In genomic region chr1:57489342-57490036, GRCh38 we compare ENCODE assay signal across 14 cellular contexts.
DNase-seq lines count a peak whose midpoint lies in the region; ATAC-seq and TF ChIP-seq lines count a peak whose summit lies in the region.
"Had no signal": no experiment of that assay in that cellular context is flagged by ENCODE, and none has a peak within 500 bp of the region (broad histone marks: within the 10 kb centered on the region; RNA-seq: fewer than 3 reads in every experiment).

No MANE protein-coding gene starts in this region.

- peak overlapping the region; percentile 3 for H3K27ac Mint-ChIP-seq in type B pancreatic cell
- no peak overlapping the region for H3K27ac Mint-ChIP-seq in activated CD4-positive, alpha-beta T cell treated with anti-CD3 and anti-CD28 coated beads, Interleukin-2, amount 10 ng/mL, durations not matched to agents 7 days and 5 days
- H3K27ac Mint-ChIP-seq: immature natural killer cell; natural killer cell treated with Interleukin-12 subunit alpha and Interleukin-12 subunit beta and Interleukin-15 and Interleukin-18, amount 100 ng/mL, for 72 hours had no signal

- no peaks in the 10 kb centered on the region for H3K9me3 Mint-ChIP-seq in type B pancreatic cell
- peaks cover 2% of the 10 kb centered on the region for H3K9me3 Mint-ChIP-seq in activated CD4-positive, alpha-beta T cell treated with anti-CD3 and anti-CD28 coated beads, Interleukin-2, amount 10 ng/mL, durations not matched to agents 7 days and 5 days

- no peaks in the 10 kb centered on the region for H3K36me3 Mint-ChIP-seq in type B pancreatic cell
- no peaks in the 10 kb centered on the region for H3K36me3 Mint-ChIP-seq in activated CD4-positive, alpha-beta T cell treated with anti-CD3 and anti-CD28 coated beads, Interleukin-2, amount 10 ng/mL, durations not matched to agents 7 days and 5 days (ENCODE audit: low read depth)
- H3K36me3 Mint-ChIP-seq: immature natural killer cell; natural killer cell treated with Interleukin-12 subunit alpha and Interleukin-12 subunit beta and Interleukin-15 and Interleukin-18, amount 100 ng/mL, for 72 hours had no signal

- H3K36me3 ChIP-seq in H7 (replicated peaks; ENCODE audit: control insufficient read depth, insufficient read depth, low read length) = no peaks in the 10 kb centered on the region
- H3K36me3 ChIP-seq: stomach had no signal

- no peak overlapping the region for H3K4me3 ChIP-seq in fibroblast of mammary gland (ENCODE audit: control insufficient read depth, low read depth, low read length)
- no peak overlapping the region for H3K4me3 ChIP-seq in H7 (ENCODE audit: insufficient read depth, low read depth, low read length)
- H3K4me3 ChIP-seq: stomach had no signal

- H3K27me3 Mint-ChIP-seq in type B pancreatic cell = peaks cover 2% of the 10 kb centered on the region
- H3K27me3 Mint-ChIP-seq in activated CD4-positive, alpha-beta T cell treated with anti-CD3 and anti-CD28 coated beads, Interleukin-2, amount 10 ng/mL, durations not matched to agents 7 days and 5 days = no peaks in the 10 kb centered on the region

- no peaks in the 10 kb centered on the region; the same call in 1 of the 2 replicates for H3K27me3 ChIP-seq in H7 (ENCODE audit: control insufficient read depth, insufficient read depth, low read length)
- H3K27me3 ChIP-seq: stomach had no signal

- DNase-seq in HEK293T (ENCODE audit: extremely low spot score) (peak; percentile 29), SK-MEL-5 (ENCODE audit: low read depth, low spot score) (peak; percentile 67), fibroblast of mammary gland (ENCODE audit: low read depth) (peak; percentile 86), type B pancreatic cell (ENCODE audit: extremely low spot score, unreplicated experiment) (no peak), H7 (no peak)
- no peak for DNase-seq in activated CD4-positive, alpha-beta T cell treated with anti-CD3 and anti-CD28 coated beads, Interleukin-2, amount 10 ng/mL, durations not matched to agents 7 days and 5 days
- DNase-seq: activated CD4-positive, CD25-positive, alpha-beta regulatory T cell treated with anti-CD3 and anti-CD28 coated beads, Interleukin-2, amount 50 U/mL, for 72 hours; effector CD4-positive, alpha-beta T cell; immature natural killer cell; NCI-H1092; OCI-M1; stomach had no signal

- ATAC-seq in HG03469 (IDR thresholded peaks at IDR 0.05; ENCODE audit: unreplicated experiment) = no peak
- ATAC-seq: natural killer cell treated with Interleukin-12 subunit alpha and Interleukin-12 subunit beta and Interleukin-15 and Interleukin-18, amount 100 ng/mL, for 72 hours had no signal

- H3K4me3 Mint-ChIP-seq in type B pancreatic cell = no peak overlapping the region
- no peak overlapping the region for H3K4me3 Mint-ChIP-seq in activated CD4-positive, alpha-beta T cell treated with anti-CD3 and anti-CD28 coated beads, Interleukin-2, amount 10 ng/mL, durations not matched to agents 7 days and 5 days
- H3K4me3 Mint-ChIP-seq: immature natural killer cell; natural killer cell treated with Interleukin-12 subunit alpha and Interleukin-12 subunit beta and Interleukin-15 and Interleukin-18, amount 100 ng/mL, for 72 hours had no signal

- peaks cover 9% of the 10 kb centered on the region for H3K4me1 Mint-ChIP-seq in type B pancreatic cell (ENCODE audit: unreplicated experiment)
- no peaks in the 10 kb centered on the region for H3K4me1 Mint-ChIP-seq in activated CD4-positive, alpha-beta T cell treated with anti-CD3 and anti-CD28 coated beads, Interleukin-2, amount 10 ng/mL, durations not matched to agents 7 days and 5 days
- H3K4me1 Mint-ChIP-seq: immature natural killer cell had no signal

- TF ChIP-seq CTCF in fibroblast of mammary gland (conservative IDR thresholded peaks at IDR 0.05; ENCODE audit: control insufficient read depth, insufficient read depth, low read depth, low read length) = no peak
- no peak for TF ChIP-seq CTCF in type B pancreatic cell (conservative IDR thresholded peaks at IDR 0.05)

- CTCF ChIA-PET in HEK293T (lab: Yijun Ruan, JAX) = no interaction called here
- CTCF ChIA-PET in activated CD4-positive, alpha-beta T cell treated with anti-CD3 and anti-CD28 coated beads, Interleukin-2, amount 10 ng/mL, durations not matched to agents 7 days and 5 days (lab: Charles Lee) = interaction anchor here (1.1 kb wide), 1 partner anchor 17 kb away, joined by 3 read pairs; no protein-coding TSS in a partner anchor

- in situ Hi-C loops in SK-MEL-5 (cut with HindIII; ENCODE audit: low pct_unique_long_range_greater_than_20kb, low sequenced_read_pairs) = no loop called here

- POLR2A ChIA-PET in HEK293T (lab: Yijun Ruan, JAX) = no interaction called here
- POLR2A ChIA-PET in activated CD4-positive, alpha-beta T cell treated with anti-CD3 and anti-CD28 coated beads, Interleukin-2, amount 10 ng/mL, durations not matched to agents 7 days and 5 days (lab: Charles Lee) = no interaction called here

TF ChIP-seq in HEK293T, 16 proteins besides CTCF, POLR2A, EP300 and RAD21:
- no peak for TF ChIP-seq HDGF (IDR thresholded peaks at IDR 0.05; ENCODE audit: borderline replicate concordance)
- no peak for TF ChIP-seq CTBP1 (IDR thresholded peaks at IDR 0.05; ENCODE audit: borderline replicate concordance)
- TF ChIP-seq FOXM1 (IDR thresholded peaks at IDR 0.05; ENCODE audit: borderline replicate concordance) = no peak
- TF ChIP-seq LEF1 (IDR thresholded peaks at IDR 0.05; ENCODE audit: borderline replicate concordance) = no peak

Comparison
In these comparisons a context has a peak if more than half of its experiments do, and no peak if none do; other contexts are left out.
1. DNase-seq: peak in HEK293T (single experiment), SK-MEL-5 (single experiment) and fibroblast of mammary gland (single experiment); none in type B pancreatic cell (single experiment), H7 (single experiment) and activated CD4-positive, alpha-beta T cell treated with anti-CD3 and anti-CD28 coated beads, Interleukin-2, amount 10 ng/mL, durations not matched to agents 7 days and 5 days (single experiment).